In genomic region chr2:11955314-11955713, GRCh38 we compare ENCODE assay signal across 11 cellular contexts.
DNase-seq lines count a peak whose midpoint lies in the region; ATAC-seq and TF ChIP-seq lines count a peak whose summit lies in the region.
"Had no signal": no experiment of that assay in that cellular context is flagged by ENCODE, and none has a peak within 500 bp of the region (broad histone marks: within the 10 kb centered on the region; RNA-seq: fewer than 3 reads in every experiment).

No MANE protein-coding gene starts in this region.

- TF ChIP-seq CTCF in RWPE2 (IDR thresholded peaks at IDR 0.05; ENCODE audit: poor library complexity, severe bottlenecking), result no peak
- no peak for TF ChIP-seq CTCF in lower lobe of right lung (IDR thresholded peaks at IDR 0.05)
- TF ChIP-seq CTCF in body of pancreas (IDR thresholded peaks at IDR 0.05), result no peak
- no peak for TF ChIP-seq CTCF in WTC11 (IDR thresholded peaks at IDR 0.05)

- POLR2A ChIA-PET in WTC11 (lab: Charles Lee), result no interaction called here

- no peak overlapping the region for H2AFZ ChIP-seq in GM23248

- no peak for TF ChIP-seq POLR2A in body of pancreas (IDR thresholded peaks at IDR 0.05)

- H3K4me1 Mint-ChIP-seq in WTC11, result peaks cover 6% of the 10 kb centered on the region

- no peaks in the 10 kb centered on the region for H3K36me3 Mint-ChIP-seq in WTC11
- H3K36me3 Mint-ChIP-seq: CD4-positive, CD25-positive, alpha-beta regulatory T cell had no signal

- intact Hi-C loops in lower lobe of right lung (cut with DNase I) (no loop called here), body of pancreas (cut with DNase I) (no loop called here)

- H3K27ac ChIP-seq in GM23248 (no peak overlapping the region), RWPE2 (ENCODE audit: poor library complexity, severe bottlenecking) (no peak overlapping the region), lower lobe of right lung (no peak overlapping the region), body of pancreas (no peak overlapping the region)

- H3K4me3 Mint-ChIP-seq in WTC11, result no peak overlapping the region
- H3K4me3 Mint-ChIP-seq: CD4-positive, CD25-positive, alpha-beta regulatory T cell had no signal

- H3K27me3 ChIP-seq in GM23248 (replicated peaks; ENCODE audit: insufficient read depth) (peaks cover 15% of the 10 kb centered on the region), RWPE2 (ENCODE audit: insufficient read depth, poor library complexity, severe bottlenecking) (no peaks in the 10 kb centered on the region), lower lobe of right lung (ENCODE audit: low read depth) (no peaks in the 10 kb centered on the region), body of pancreas (no peaks in the 10 kb centered on the region)

- H3K4me2 ChIP-seq in GM23248 (ENCODE audit: unreplicated experiment), result no peak overlapping the region

- no peak overlapping the region for H3K4me3 ChIP-seq in GM23248
- no peak overlapping the region for H3K4me3 ChIP-seq in RWPE2 (ENCODE audit: severe bottlenecking)
- no peak overlapping the region for H3K4me3 ChIP-seq in lower lobe of right lung
- no peak overlapping the region for H3K4me3 ChIP-seq in body of pancreas
- H3K4me3 ChIP-seq: skin epidermis had no signal

- no peak overlapping the region for H3K27ac Mint-ChIP-seq in WTC11
- H3K27ac Mint-ChIP-seq: CD4-positive, CD25-positive, alpha-beta regulatory T cell had no signal

- no peaks in the 10 kb centered on the region for H3K79me2 ChIP-seq in GM23248 (ENCODE audit: insufficient read depth)

- no peaks in the 10 kb centered on the region for H3K4me1 ChIP-seq in GM23248 (ENCODE audit: insufficient read depth)
- H3K4me1 ChIP-seq in RWPE2 (ENCODE audit: insufficient read depth, poor library complexity, severe bottlenecking), result peaks cover 11% of the 10 kb centered on the region
- H3K4me1 ChIP-seq in lower lobe of right lung, result peaks cover 7% of the 10 kb centered on the region
- no peaks in the 10 kb centered on the region for H3K4me1 ChIP-seq in body of pancreas

- H3K9me3 Mint-ChIP-seq in WTC11, result peaks cover 8% of the 10 kb centered on the region

- no peaks in the 10 kb centered on the region; the same call in 1 of the 2 replicates for H3K27me3 Mint-ChIP-seq in WTC11 (ENCODE audit: low read depth)

- no peaks in the 10 kb centered on the region for H4K20me1 ChIP-seq in GM23248 (ENCODE audit: insufficient read depth)

- in situ Hi-C loops in GM23248 (cut with MboI), result no loop called here
- in situ Hi-C loops in ACHN (cut with HindIII; ENCODE audit: low pct_ligation_motif_present, low pct_unique_long_range_greater_than_20kb, low sequenced_read_pairs), result no loop called here

- no peaks in the 10 kb centered on the region for H3K9me2 ChIP-seq in GM23248 (ENCODE audit: insufficient read depth)

- ATAC-seq in RWPE2 (ENCODE audit: low read depth) (peak; percentile 21; the same call in 1 of the 3 replicates), lower lobe of right lung (peak; percentile 39 to 40), body of pancreas (no peak), WTC11 (no peak)

- H3F3A ChIP-seq in GM23248 (ENCODE audit: insufficient read depth), result no peaks in the 10 kb centered on the region

- DNase-seq in AG20443 (ENCODE audit: low spot score), result peak; percentile 49
- DNase-seq in GM23248, result peak; percentile 74
- no peak for DNase-seq in RWPE2 (ENCODE audit: low spot score)
- DNase-seq in lower lobe of right lung, result no peak
- DNase-seq in ACHN, result no peak
- DNase-seq in body of pancreas, result no peak
- DNase-seq in CD1c-positive myeloid dendritic cell (ENCODE audit: extremely low spot score), result no peak
- no peak for DNase-seq in WTC11 (ENCODE audit: low spot score)
- DNase-seq: activated effector memory CD4-positive, alpha-beta T cell treated with anti-CD3 and anti-CD28 coated beads, Interleukin-2, amount 50 U/mL, for 16 hours; CD4-positive, CD25-positive, alpha-beta regulatory T cell had no signal

- 33% methylated on average over 2 of the region's 2 CpGs for WGBS in GM23248 (ENCODE audit: low coverage in 1 of 2, low lambda C conversion rate in 2 of 2, missing lambda C conversion rate in 2 of 2), 2 experiments
- WGBS in body of pancreas, 2 donors, result 45 to 46% methylated on average over 2 of the region's 2 CpGs

- CTCF ChIA-PET in WTC11 (lab: Charles Lee), result no interaction called here

- H3K9me3 ChIP-seq in GM23248 (ENCODE audit: low read depth) (no peaks in the 10 kb centered on the region), RWPE2 (ENCODE audit: severe bottlenecking) (no peaks in the 10 kb centered on the region), lower lobe of right lung (no peaks in the 10 kb centered on the region), body of pancreas (no peaks in the 10 kb centered on the region)

- no peak overlapping the region for H3K9ac ChIP-seq in GM23248

- H3K36me3 ChIP-seq in GM23248 (ENCODE audit: low read depth), result no peaks in the 10 kb centered on the region
- H3K36me3 ChIP-seq in RWPE2 (ENCODE audit: low read depth), result no peaks in the 10 kb centered on the region
- H3K36me3 ChIP-seq in lower lobe of right lung, result no peaks in the 10 kb centered on the region
- H3K36me3 ChIP-seq in body of pancreas (replicated peaks in 1 of 2; ENCODE audit: insufficient read depth in 1 of 2, low read depth in 2 of 2), result no peaks in the 10 kb centered on the region

TF ChIP-seq in WTC11, 78 proteins besides CTCF, POLR2A, EP300 and RAD21:
- TF ChIP-seq GABPB1 (CRISPR knock-in tag; IDR thresholded peaks at IDR 0.05) (no peak), MAX (CRISPR knock-in tag; IDR thresholded peaks at IDR 0.05) (no peak)
TF ChIP-seq in WTC11: peak in this region for 0.

Comparison
In these comparisons a context has a peak if more than half of its experiments do, and no peak if none do; other contexts are left out.
1. DNase-seq: peak in AG20443 (single experiment) and GM23248 (single experiment); none in RWPE2 (single experiment), lower lobe of right lung (single experiment), ACHN (single experiment), body of pancreas (0 of 4), CD1c-positive myeloid dendritic cell (single experiment) and WTC11 (single experiment).
2. ATAC-seq: peak in RWPE2 (single experiment) and lower lobe of right lung (2 of 2); none in body of pancreas (single experiment) and WTC11 (single experiment).